In the genomic region with DNA sequence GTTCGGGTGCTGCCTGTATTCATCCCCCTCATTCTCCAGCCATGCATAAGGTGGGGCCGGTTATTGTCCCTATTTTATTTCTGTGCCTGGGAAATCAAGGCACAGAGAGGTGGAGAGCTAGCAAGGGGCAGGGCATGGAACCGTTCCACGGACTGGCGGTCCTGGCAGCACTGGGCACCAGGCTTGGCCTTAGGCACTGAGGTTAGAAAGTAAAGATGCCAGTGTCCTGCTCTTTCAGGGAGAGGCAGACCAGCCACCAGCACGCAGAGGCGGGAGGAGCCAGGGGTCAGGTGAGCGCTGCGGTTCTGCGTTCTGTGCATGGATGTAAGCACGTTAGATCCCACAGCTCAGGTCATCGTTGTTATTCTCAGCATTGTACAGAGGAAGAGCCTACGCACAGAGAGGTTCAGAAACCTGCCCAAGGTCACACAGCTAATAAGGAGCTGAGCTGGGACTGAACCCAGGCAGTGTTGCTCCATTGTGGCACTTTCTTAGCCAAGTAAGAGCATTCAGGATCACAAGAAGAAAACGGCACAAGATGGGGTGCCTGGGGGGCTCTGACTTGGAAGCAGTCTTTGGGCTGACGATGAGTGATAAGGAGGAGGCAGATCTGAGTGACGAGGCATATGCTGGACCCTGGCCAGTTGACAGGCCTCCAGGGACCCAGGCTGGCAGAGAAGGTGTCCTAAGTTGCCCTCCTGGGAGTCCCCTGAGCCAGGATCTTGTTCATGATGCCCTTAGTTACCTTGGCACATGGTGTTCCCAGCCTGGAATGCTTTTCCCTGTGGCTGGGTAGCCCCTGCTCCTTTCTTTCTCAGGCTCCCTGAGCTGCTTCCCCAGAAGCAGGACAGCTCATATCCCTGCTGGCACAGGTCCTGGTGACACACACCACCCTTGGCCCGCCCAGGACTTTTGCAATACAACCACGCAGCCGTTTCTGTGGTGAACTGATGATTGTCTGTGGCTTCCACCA, we compare ENCODE assay signal across 8 cellular contexts. TPM values are rescaled to one million over a fixed set of nuclear protein-coding genes. Genes with fewer than 3 reads are reported as not detected.
A peak's percentile ranks its signal among the peaks of the same experiment; 100 is the strongest.
DNase-seq lines count a peak whose midpoint lies in the region; ATAC-seq and TF ChIP-seq lines count a peak whose summit lies in the region.

No MANE protein-coding gene starts in this region.

- H3K9me3 ChIP-seq in PC-3 (ENCODE audit: low read length) (no peaks in the 10 kb centered on the region), ovary (no peaks in the 10 kb centered on the region)

- peak; percentile 33 for TF ChIP-seq EP300 in ovary (IDR thresholded peaks at IDR 0.05)

- DNase-seq in CD14-positive monocyte (ENCODE audit: low spot score) = peak; percentile 73
- peak; percentile 94 for DNase-seq in PC-3
- peak; percentile 97 for DNase-seq in fibroblast of gingiva (ENCODE audit: low read depth)
- peak; percentile 69 to 88 (median 79) for DNase-seq in ovary
- no peak for DNase-seq in osteocyte (ENCODE audit: extremely low spot score, unreplicated experiment)
- no peak for DNase-seq in NCI-H510A treated with DMSO at 0.1 percent for 48 hours (lab: John Stamatoyannopoulos, UW)
- no peak for DNase-seq in activated T-cell treated with anti-CD3 and anti-CD28 coated beads, Interleukin-2, amount 50 U/mL, for 48 hours
- DNase-seq in germinal center (ENCODE audit: low spot score) = no peak

- CTCF ChIA-PET in PC-3 (lab: Charles Lee) = interaction anchor here (0.5 to 1.0 kb wide), 4 partner anchors 29 to 140 kb away, joined by 3 to 4 read pairs (median 4); no protein-coding TSS in a partner anchor

- peak overlapping the region; percentile 11 for H3K9ac ChIP-seq in PC-3 (ENCODE audit: low read length)

- ATAC-seq in PC-3 = peak; percentile 84

- H3K36me3 Mint-ChIP-seq in CD14-positive monocyte = peaks cover 53 to 92% of the 10 kb centered on the region in 2 donors
- H3K36me3 Mint-ChIP-seq in osteocyte (ENCODE audit: unreplicated experiment) = peaks cover 8% of the 10 kb centered on the region

- POLR2A ChIA-PET in PC-3 (lab: Charles Lee; ENCODE audit: unreplicated experiment) = interaction anchor here (0.5 to 0.6 kb wide), 2 partner anchors 198 to 229 kb away, joined by 3 read pairs; no protein-coding TSS in a partner anchor

- WGBS in ovary, 3 donors = 70 to 74% (median 70%) methylated on average over 19 of the region's 19 CpGs

- H3K4me3 ChIP-seq in PC-3 (ENCODE audit: low read length) (peak overlapping the region; percentile 1; the same call in 1 of the 2 replicates), ovary (no peak overlapping the region)

- H3K9me3 Mint-ChIP-seq in CD14-positive monocyte (peaks cover 0 to 5% (median 0%) of the 10 kb centered on the region in 7 donors), osteocyte (ENCODE audit: unreplicated experiment) (no peaks in the 10 kb centered on the region)

- H3K4me3 Mint-ChIP-seq in CD14-positive monocyte (no peak overlapping the region), osteocyte (ENCODE audit: unreplicated experiment) (no peak overlapping the region)

- H3K27me3 ChIP-seq in PC-3 (ENCODE audit: low read length) (no peaks in the 10 kb centered on the region), ovary (no peaks in the 10 kb centered on the region)

- H3K36me3 ChIP-seq in PC-3 (ENCODE audit: low read depth, low read length) (peaks cover 24% of the 10 kb centered on the region), ovary (no peaks in the 10 kb centered on the region)

- peak overlapping the region; percentile 72 for H3K4me2 ChIP-seq in PC-3 (ENCODE audit: low read length)

- H3K79me2 ChIP-seq in PC-3 (ENCODE audit: low read length) = peaks cover 36% of the 10 kb centered on the region

- H4K20me1 ChIP-seq in PC-3 (ENCODE audit: low read length) = no peaks in the 10 kb centered on the region

- H3K4me1 Mint-ChIP-seq in CD14-positive monocyte = peaks cover 25% of the 10 kb centered on the region
- H3K4me1 Mint-ChIP-seq in osteocyte (ENCODE audit: unreplicated experiment) = peaks cover 6% of the 10 kb centered on the region

- no peak for TF ChIP-seq POLR2A in ovary (IDR thresholded peaks at IDR 0.05)

- H3F3A ChIP-seq in PC-3 (ENCODE audit: low read length, unreplicated experiment) = no peaks in the 10 kb centered on the region

- H3K27ac Mint-ChIP-seq in CD14-positive monocyte = peak overlapping the region in 6 of 7 donors; percentile 4 to 83 (median 44)
- no peak overlapping the region for H3K27ac Mint-ChIP-seq in osteocyte (ENCODE audit: unreplicated experiment)

- peak overlapping the region; percentile 73 for H3K27ac ChIP-seq in PC-3 (ENCODE audit: low read length)
- H3K27ac ChIP-seq in ovary = no peak overlapping the region

- no TSS peak for BruUV-seq in PC-3 (replicated peaks; lab: Mats Ljungman, UMichigan)

- no peaks in the 10 kb centered on the region for H3K9me2 ChIP-seq in PC-3 (replicated peaks; ENCODE audit: low read length)

- no peak for TF ChIP-seq CTCF in CD14-positive monocyte (IDR thresholded peaks at IDR 0.05)
- no peak for TF ChIP-seq CTCF in PC-3 (conservative IDR thresholded peaks at IDR 0.05; ENCODE audit: low read depth, low read length)
- TF ChIP-seq CTCF in ovary (IDR thresholded peaks at IDR 0.05) = no peak
- TF ChIP-seq CTCF in osteocyte (IDR thresholded peaks at IDR 0.05) = no peak

- H3K4me1 ChIP-seq in PC-3 (ENCODE audit: insufficient read depth, low read length) = peaks cover 31% of the 10 kb centered on the region
- H3K4me1 ChIP-seq in ovary (ENCODE audit: insufficient read depth) = peaks cover 6% of the 10 kb centered on the region

- no peak overlapping the region for H2AFZ ChIP-seq in PC-3 (ENCODE audit: low read length)

- intact Hi-C loops in CD14-positive monocyte (cut with micrococcal nuclease) = no loop called here
- intact Hi-C loops in PC-3 (cut with micrococcal nuclease) = loop anchor here (2.0 kb wide), 1 partner anchor 27 kb away; no protein-coding TSS in a partner anchor
- intact Hi-C loops in ovary (cut with DNase I) = loop anchor here in 1 of 4 donors (2.0 kb wide), 1 partner anchor 23 kb away; no protein-coding TSS in a partner anchor

- H3K27me3 Mint-ChIP-seq in CD14-positive monocyte (ENCODE audit: low read depth in 3 of 3) (peaks cover 0 to 5% (median 5%) of the 10 kb centered on the region in 3 donors), osteocyte (ENCODE audit: unreplicated experiment) (no peaks in the 10 kb centered on the region)

RNA-seq across cellular contexts. Expression of gene OSBPL5, which starts 41.1 kb away (rescaled TPM):
- polyA plus RNA-seq in CD14-positive monocyte (1 to 10 TPM; 3.1 to 6.8 TPM), ovary (10 to 100 TPM in 1 of 2 donors, 1 to 10 TPM in 1; 3.0 to 23.3 TPM)
- total RNA-seq in PC-3 (2014; rRNA removed) (51.4 and 51.5 TPM in 2 replicates), ovary (10 to 100 TPM; 12.5 to 41.0 (median 34.1) TPM), osteocyte (47.7 and 47.9 TPM in 2 replicates)

Comparison
In these comparisons a context has a peak if more than half of its experiments do, and no peak if none do; other contexts are left out.
1. DNase-seq: peak in CD14-positive monocyte (single experiment), PC-3 (single experiment), fibroblast of gingiva (single experiment) and ovary (5 of 5); none in osteocyte (single experiment), NCI-H510A treated with DMSO at 0.1 percent for 48 hours (single experiment), activated T-cell treated with anti-CD3 and anti-CD28 coated beads, Interleukin-2, amount 50 U/mL, for 48 hours (0 of 2) and germinal center (single experiment).